8 cellular contexts compared by ENCODE assay signal in genomic region chr4:1113311-1114009, GRCh38. TPM values are rescaled to one million over a fixed set of nuclear protein-coding genes. Genes with fewer than 3 reads are reported as not detected.
DNase-seq lines count a peak whose midpoint lies in the region; ATAC-seq lines count a peak whose summit lies in the region.

RNF212 (minus strand) TSS chr4:1113564; CDS start chr4:1113464, 100 bp downstream.

- DNase-seq in Jurkat, Clone E6-1 (ENCODE audit: low read depth, low spot score) = peak; percentile 44
- peak; percentile 66 for DNase-seq in hepatic stellate cell (ENCODE audit: low spot score)
- DNase-seq in stimulated activated CD4-positive, alpha-beta T cell treated with anti-CD3 and anti-CD28 coated beads, Interleukin-1b, Interleukin-23, amount 100 ng/mL, for 4 hours (ENCODE audit: low read depth in 2 of 2) = peak; percentile 25 to 49
- DNase-seq in NCI-H1105 treated with DMSO at 0.1 percent for 48 hours (lab: John Stamatoyannopoulos, UW) = no peak
- no peak for DNase-seq in NCI-H446 treated with DMSO at 0.1 percent for 48 hours (lab: John Stamatoyannopoulos, UW)
- no peak for DNase-seq in NCI-H510A treated with DMSO at 0.1 percent for 48 hours (lab: John Stamatoyannopoulos, UW)
- no peak for DNase-seq in AML-193 (lab: John Stamatoyannopoulos, UW)

- no peak within 1 kb of the TSS for H3K27ac Mint-ChIP-seq in activated T-helper 17 cell treated with anti-CD3 and anti-CD28 coated beads, Interleukin-2, amount 50 U/mL, for 72 hours

- peaks cover 14% of the 10 kb centered on the region for H3K27me3 Mint-ChIP-seq in activated T-helper 17 cell treated with anti-CD3 and anti-CD28 coated beads, Interleukin-2, amount 50 U/mL, for 72 hours

- peak within 1 kb of the TSS; percentile 58 for H3K4me3 ChIP-seq in Jurkat, Clone E6-1 (ENCODE audit: low read length)

- H3K4me1 Mint-ChIP-seq in activated T-helper 17 cell treated with anti-CD3 and anti-CD28 coated beads, Interleukin-2, amount 50 U/mL, for 72 hours = no peaks in the 10 kb centered on the region

- no peaks in the 10 kb centered on the region for H3K36me3 Mint-ChIP-seq in activated T-helper 17 cell treated with anti-CD3 and anti-CD28 coated beads, Interleukin-2, amount 50 U/mL, for 72 hours (ENCODE audit: low read depth)

- ATAC-seq in activated T-helper 17 cell treated with anti-CD3 and anti-CD28 coated beads, Interleukin-2, amount 50 U/mL, for 72 hours (replicated peaks) = peak; percentile 67

- no peaks in the 10 kb centered on the region for H3K9me3 Mint-ChIP-seq in activated T-helper 17 cell treated with anti-CD3 and anti-CD28 coated beads, Interleukin-2, amount 50 U/mL, for 72 hours

- peak within 1 kb of the TSS; percentile 25 for H3K4me3 Mint-ChIP-seq in activated T-helper 17 cell treated with anti-CD3 and anti-CD28 coated beads, Interleukin-2, amount 50 U/mL, for 72 hours

RNA-seq across cellular contexts. Expression of gene RNF212, which starts in this region (rescaled TPM):
- 54.1 TPM for polyA plus RNA-seq in Jurkat, Clone E6-1 (2012; ENCODE audit: insufficient read depth, insufficient read length)
- total RNA-seq in activated T-helper 17 cell treated with anti-CD3 and anti-CD28 coated beads, Interleukin-2, amount 50 U/mL, for 72 hours = 1 to 10 TPM; 1.3 to 3.7 TPM

Comparison
In these comparisons a context has a peak if more than half of its experiments do, and no peak if none do; other contexts are left out.
1. DNase-seq: peak in Jurkat, Clone E6-1 (single experiment), hepatic stellate cell (single experiment) and stimulated activated CD4-positive, alpha-beta T cell treated with anti-CD3 and anti-CD28 coated beads, Interleukin-1b, Interleukin-23, amount 100 ng/mL, for 4 hours (2 of 2); none in NCI-H1105 treated with DMSO at 0.1 percent for 48 hours (single experiment), NCI-H446 treated with DMSO at 0.1 percent for 48 hours (single experiment), NCI-H510A treated with DMSO at 0.1 percent for 48 hours (single experiment) and AML-193 (0 of 2).